In genomic region chr1:116587496-116588308, GRCh38 we compare ENCODE assay signal across 14 cellular contexts. TPM values are rescaled to one million over a fixed set of nuclear protein-coding genes. Genes with fewer than 3 reads are reported as not detected.
A peak's percentile ranks its signal among the peaks of the same experiment; 100 is the strongest.
DNase-seq lines count a peak whose midpoint lies in the region; ATAC-seq and TF ChIP-seq lines count a peak whose summit lies in the region.
"Had no signal": no experiment of that assay in that cellular context is flagged by ENCODE, and none has a peak within 500 bp of the region (broad histone marks: within the 10 kb centered on the region; RNA-seq: fewer than 3 reads in every experiment).

No MANE protein-coding gene starts in this region.

- POLR2A ChIA-PET in activated B cell treated with CpG ODN at 0.5 μM for 24 hours (lab: Charles Lee), result interaction anchor here (1.1 to 1.9 kb wide), 2 partner anchors 15 to 17 kb away, joined by 3 to 10 read pairs; partner anchors contain the start of gene CD58

- intact Hi-C loops in natural killer cell (cut with micrococcal nuclease), result no loop called here
- intact Hi-C loops in activated B cell treated with CpG ODN at 0.5 μM for 24 hours (cut with micrococcal nuclease), result loop anchor here (5.0 kb wide), 1 partner anchor 40 kb away; no protein-coding TSS in a partner anchor

- H3K9me3 Mint-ChIP-seq in natural killer cell (no peaks in the 10 kb centered on the region), activated B cell treated with CpG ODN at 0.5 μM for 24 hours (no peaks in the 10 kb centered on the region)
- no peaks in the 10 kb centered on the region for H3K9me3 Mint-ChIP-seq in natural killer cell treated with Interleukin-12 subunit alpha and Interleukin-12 subunit beta and Interleukin-15 and Interleukin-18, amount 100 ng/mL, for 72 hours
- H3K9me3 Mint-ChIP-seq in stimulated activated naive B cell treated with anti-CD40 and anti-IgM and Interleukin-4, amounts not matched to agents 10 μg/mL and 1 μg/mL and 100 μg/mL, for 72 hours, result no peaks in the 10 kb centered on the region
- H3K9me3 Mint-ChIP-seq: CD8-positive, alpha-beta memory T cell had no signal

- H3K27ac Mint-ChIP-seq in natural killer cell, result no peak overlapping the region
- peak overlapping the region in 1 of 2 donors; percentile 6 for H3K27ac Mint-ChIP-seq in natural killer cell treated with Interleukin-12 subunit alpha and Interleukin-12 subunit beta and Interleukin-15 and Interleukin-18, amount 100 ng/mL, for 72 hours
- H3K27ac Mint-ChIP-seq in activated B cell treated with CpG ODN at 0.5 μM for 24 hours, result peak overlapping the region; percentile 54
- H3K27ac Mint-ChIP-seq in stimulated activated naive B cell treated with anti-CD40 and anti-IgM and Interleukin-4, amounts not matched to agents 10 μg/mL and 1 μg/mL and 100 μg/mL, for 72 hours, result peak overlapping the region; percentile 78

- peaks cover 16 to 27% of the 10 kb centered on the region in 2 donors for H3K4me1 Mint-ChIP-seq in natural killer cell
- H3K4me1 Mint-ChIP-seq in natural killer cell treated with Interleukin-12 subunit alpha and Interleukin-12 subunit beta and Interleukin-15 and Interleukin-18, amount 100 ng/mL, for 72 hours (ENCODE audit: low read depth in 2 of 2), result peaks cover 23% of the 10 kb centered on the region in 2 donors
- peaks cover 30% of the 10 kb centered on the region for H3K4me1 Mint-ChIP-seq in activated B cell treated with CpG ODN at 0.5 μM for 24 hours
- peaks cover 46 to 59% of the 10 kb centered on the region in 2 donors for H3K4me1 Mint-ChIP-seq in stimulated activated naive B cell treated with anti-CD40 and anti-IgM and Interleukin-4, amounts not matched to agents 10 μg/mL and 1 μg/mL and 100 μg/mL, for 72 hours
- H3K4me1 Mint-ChIP-seq: CD8-positive, alpha-beta memory T cell had no signal

- CTCF ChIA-PET in activated B cell treated with CpG ODN at 0.5 μM for 24 hours (lab: Charles Lee), result no interaction called here

- H3K4me3 Mint-ChIP-seq in natural killer cell, result peak overlapping the region; percentile 5
- no peak overlapping the region for H3K4me3 Mint-ChIP-seq in natural killer cell treated with Interleukin-12 subunit alpha and Interleukin-12 subunit beta and Interleukin-15 and Interleukin-18, amount 100 ng/mL, for 72 hours
- H3K4me3 Mint-ChIP-seq in activated B cell treated with CpG ODN at 0.5 μM for 24 hours, result peak overlapping the region; percentile 2
- H3K4me3 Mint-ChIP-seq in stimulated activated naive B cell treated with anti-CD40 and anti-IgM and Interleukin-4, amounts not matched to agents 10 μg/mL and 1 μg/mL and 100 μg/mL, for 72 hours, result peak overlapping the region; percentile 59 to 62
- H3K4me3 Mint-ChIP-seq: CD8-positive, alpha-beta memory T cell had no signal

- no peak for TF ChIP-seq CTCF in natural killer cell (IDR thresholded peaks at IDR 0.05)
- no peak for TF ChIP-seq CTCF in activated B cell treated with CpG ODN at 0.5 μM for 24 hours (IDR thresholded peaks at IDR 0.05)

- no peak for ATAC-seq in natural killer cell
- ATAC-seq in natural killer cell treated with Interleukin-12 subunit alpha and Interleukin-12 subunit beta and Interleukin-15 and Interleukin-18, amount 100 ng/mL, for 72 hours, result no peak
- no peak for ATAC-seq in activated B cell treated with CpG ODN at 0.5 μM for 24 hours (ENCODE audit: low read depth)
- ATAC-seq in stimulated activated naive B cell treated with anti-CD40 and anti-IgM and Interleukin-4, amounts not matched to agents 10 μg/mL and 1 μg/mL and 100 μg/mL, for 72 hours (replicated peaks), result peak; percentile 22 to 25

- H3K27me3 Mint-ChIP-seq in natural killer cell (ENCODE audit: low read depth in 2 of 2), result peaks cover 43 to 49% of the 10 kb centered on the region in 2 donors
- H3K27me3 Mint-ChIP-seq in natural killer cell treated with Interleukin-12 subunit alpha and Interleukin-12 subunit beta and Interleukin-15 and Interleukin-18, amount 100 ng/mL, for 72 hours, result peaks cover 23 to 35% of the 10 kb centered on the region in 2 donors
- H3K27me3 Mint-ChIP-seq in activated B cell treated with CpG ODN at 0.5 μM for 24 hours, result no peaks in the 10 kb centered on the region
- no peaks in the 10 kb centered on the region for H3K27me3 Mint-ChIP-seq in stimulated activated naive B cell treated with anti-CD40 and anti-IgM and Interleukin-4, amounts not matched to agents 10 μg/mL and 1 μg/mL and 100 μg/mL, for 72 hours

- DNase-seq in natural killer cell (no peak), activated B cell treated with CpG ODN at 0.5 μM for 24 hours (no peak), germinal center (ENCODE audit: low spot score) (peak; percentile 0), NCI-H526 treated with DMSO at 0.1 percent for 48 hours (lab: John Stamatoyannopoulos, UW) (no peak), NCI-H146 (lab: John Stamatoyannopoulos, UW) (no peak)
- no peak for DNase-seq in natural killer cell treated with Interleukin-12 subunit alpha and Interleukin-12 subunit beta and Interleukin-15 and Interleukin-18, amount 100 ng/mL, for 72 hours (ENCODE audit: low spot score)
- no peak for DNase-seq in stimulated activated naive B cell treated with anti-CD40 and anti-IgM and Interleukin-4, amounts not matched to agents 10 μg/mL and 1 μg/mL and 100 μg/mL, for 72 hours
- DNase-seq: BE2C; CD8-positive, alpha-beta memory T cell; DMS79; KG1; NCI-H1436 treated with DMSO at 0.1 percent for 48 hours; NCI-H2081 treated with DMSO at 0.1 percent for 48 hours; NCI-H510A treated with DMSO at 0.1 percent for 48 hours had no signal

- H3K36me3 Mint-ChIP-seq in natural killer cell, result no peaks in the 10 kb centered on the region
- H3K36me3 Mint-ChIP-seq in natural killer cell treated with Interleukin-12 subunit alpha and Interleukin-12 subunit beta and Interleukin-15 and Interleukin-18, amount 100 ng/mL, for 72 hours, result no peaks in the 10 kb centered on the region
- H3K36me3 Mint-ChIP-seq in activated B cell treated with CpG ODN at 0.5 μM for 24 hours (ENCODE audit: low read depth), result no peaks in the 10 kb centered on the region
- peaks cover 33 to 59% of the 10 kb centered on the region in 2 donors for H3K36me3 Mint-ChIP-seq in stimulated activated naive B cell treated with anti-CD40 and anti-IgM and Interleukin-4, amounts not matched to agents 10 μg/mL and 1 μg/mL and 100 μg/mL, for 72 hours
- H3K36me3 Mint-ChIP-seq: CD8-positive, alpha-beta memory T cell had no signal

RNA-seq across cellular contexts. Expression of gene CD58, which starts 16.9 kb away (rescaled TPM):
- 10 to 100 TPM; 27.4 to 34.0 (median 28.6) TPM for total RNA-seq in natural killer cell
- total RNA-seq in natural killer cell treated with Interleukin-12 subunit alpha and Interleukin-12 subunit beta and Interleukin-15 and Interleukin-18, amount 100 ng/mL, for 72 hours, result 10 to 100 TPM; 40.1 to 52.7 TPM
- 146 and 160 TPM in 2 replicates for total RNA-seq in activated B cell treated with CpG ODN at 0.5 μM for 24 hours

Comparison
In these comparisons a context has a peak if more than half of its experiments do, and no peak if none do; other contexts are left out.
1. ATAC-seq: peak in stimulated activated naive B cell treated with anti-CD40 and anti-IgM and Interleukin-4, amounts not matched to agents 10 μg/mL and 1 μg/mL and 100 μg/mL, for 72 hours (2 of 2); none in natural killer cell (0 of 3), natural killer cell treated with Interleukin-12 subunit alpha and Interleukin-12 subunit beta and Interleukin-15 and Interleukin-18, amount 100 ng/mL, for 72 hours (0 of 2) and activated B cell treated with CpG ODN at 0.5 μM for 24 hours (single experiment).
2. H3K27ac Mint-ChIP-seq: peak in activated B cell treated with CpG ODN at 0.5 μM for 24 hours (single experiment) and stimulated activated naive B cell treated with anti-CD40 and anti-IgM and Interleukin-4, amounts not matched to agents 10 μg/mL and 1 μg/mL and 100 μg/mL, for 72 hours (single experiment); none in natural killer cell (0 of 2).